ENCODE assay signal across 7 cellular contexts in genomic region chr17:48241131-48241591, GRCh38.
DNase-seq lines count a peak whose midpoint lies in the region; ATAC-seq and TF ChIP-seq lines count a peak whose summit lies in the region.

No MANE protein-coding gene starts in this region.

- peaks cover 78% of the 10 kb centered on the region for H3K4me1 Mint-ChIP-seq in activated CD4-positive, alpha-beta memory T cell treated with anti-CD3 and anti-CD28 coated beads for 36 hours (ENCODE audit: low read depth)

- no peak overlapping the region for H3K27ac ChIP-seq in aorta (ENCODE audit: low read depth in 1 of 2, low read length in 2 of 2)

- H3K4me3 Mint-ChIP-seq in activated CD4-positive, alpha-beta memory T cell treated with anti-CD3 and anti-CD28 coated beads for 36 hours, result no peak overlapping the region

- no peaks in the 10 kb centered on the region for H3K27me3 Mint-ChIP-seq in activated CD4-positive, alpha-beta memory T cell treated with anti-CD3 and anti-CD28 coated beads for 36 hours

- peak; percentile 85 for DNase-seq in GM12865 (ENCODE audit: low read depth)
- peak; percentile 61 for DNase-seq in HK-2 (ENCODE audit: unreplicated experiment)
- peak; percentile 46 for DNase-seq in activated CD4-positive, alpha-beta memory T cell treated with anti-CD3 and anti-CD28 coated beads for 36 hours
- peak; percentile 9 for DNase-seq in hepatic stellate cell (ENCODE audit: low spot score)
- peak in 1 of 2 donors; percentile 59 for DNase-seq in aorta
- DNase-seq in cerebellar nuclear complex (lab: John Stamatoyannopoulos, UW), result no peak

- no peaks in the 10 kb centered on the region for H3K9me3 Mint-ChIP-seq in activated CD4-positive, alpha-beta memory T cell treated with anti-CD3 and anti-CD28 coated beads for 36 hours

- 24 to 30% methylated on average over 1 of the region's 1 CpG for WGBS in aorta, 2 donors

- no peaks in the 10 kb centered on the region for H3K36me3 ChIP-seq in aorta (ENCODE audit: control insufficient read depth in 1 of 2, insufficient read depth in 2 of 2, low read length in 1 of 2)

- no peaks in the 10 kb centered on the region for H3K4me1 ChIP-seq in aorta (ENCODE audit: control insufficient read depth in 1 of 2, insufficient read depth in 2 of 2, low read length in 2 of 2)

- H3K27ac Mint-ChIP-seq in activated CD4-positive, alpha-beta memory T cell treated with anti-CD3 and anti-CD28 coated beads for 36 hours, result peak overlapping the region; percentile 47

- intact Hi-C loops in activated CD4-positive, alpha-beta memory T cell treated with anti-CD3 and anti-CD28 coated beads for 36 hours (cut with micrococcal nuclease), result no loop called here
- intact Hi-C loops in aorta (cut with DNase I), result no loop called here

- H3K27me3 ChIP-seq in aorta (ENCODE audit: control insufficient read depth in 1 of 2, insufficient read depth in 2 of 2, low read length in 1 of 2), result no peaks in the 10 kb centered on the region

- peaks cover 3% of the 10 kb centered on the region for H3K36me3 Mint-ChIP-seq in activated CD4-positive, alpha-beta memory T cell treated with anti-CD3 and anti-CD28 coated beads for 36 hours

- H3K4me3 ChIP-seq in GM12865 (ENCODE audit: low read depth, low read length) (no peak overlapping the region), aorta (ENCODE audit: low read length in 2 of 2) (no peak overlapping the region)

- TF ChIP-seq CTCF in GM12865 (IDR thresholded peaks at IDR 0.05; ENCODE audit: insufficient read depth, low read depth, low read length, missing control alignments), result no peak

- POLR2A ChIA-PET in activated CD4-positive, alpha-beta memory T cell treated with anti-CD3 and anti-CD28 coated beads for 36 hours (lab: Charles Lee), result interaction anchor here (0.6 kb wide), 1 partner anchor 779 kb away, joined by 3 read pairs; no protein-coding TSS in a partner anchor

- ATAC-seq in GM21423 (IDR thresholded peaks at IDR 0.05; ENCODE audit: unreplicated experiment) (peak; percentile 85), aorta (ENCODE audit: low FRiP score) (peak; percentile 57)

- H3K9me3 ChIP-seq in aorta (ENCODE audit: control insufficient read depth, low read length), result no peaks in the 10 kb centered on the region

- CTCF ChIA-PET in activated CD4-positive, alpha-beta memory T cell treated with anti-CD3 and anti-CD28 coated beads for 36 hours (lab: Charles Lee), result interaction anchor here (0.6 to 1.2 kb wide), 2 partner anchors 11 to 352 kb away, joined by 3 read pairs; no protein-coding TSS in a partner anchor

Comparison
In these comparisons a context has a peak if more than half of its experiments do, and no peak if none do; other contexts are left out.
1. DNase-seq: peak in GM12865 (single experiment), HK-2 (single experiment), activated CD4-positive, alpha-beta memory T cell treated with anti-CD3 and anti-CD28 coated beads for 36 hours (single experiment) and hepatic stellate cell (single experiment); none in cerebellar nuclear complex (0 of 2).